ENCODE assay signal across 8 cellular contexts in the genomic region with DNA sequence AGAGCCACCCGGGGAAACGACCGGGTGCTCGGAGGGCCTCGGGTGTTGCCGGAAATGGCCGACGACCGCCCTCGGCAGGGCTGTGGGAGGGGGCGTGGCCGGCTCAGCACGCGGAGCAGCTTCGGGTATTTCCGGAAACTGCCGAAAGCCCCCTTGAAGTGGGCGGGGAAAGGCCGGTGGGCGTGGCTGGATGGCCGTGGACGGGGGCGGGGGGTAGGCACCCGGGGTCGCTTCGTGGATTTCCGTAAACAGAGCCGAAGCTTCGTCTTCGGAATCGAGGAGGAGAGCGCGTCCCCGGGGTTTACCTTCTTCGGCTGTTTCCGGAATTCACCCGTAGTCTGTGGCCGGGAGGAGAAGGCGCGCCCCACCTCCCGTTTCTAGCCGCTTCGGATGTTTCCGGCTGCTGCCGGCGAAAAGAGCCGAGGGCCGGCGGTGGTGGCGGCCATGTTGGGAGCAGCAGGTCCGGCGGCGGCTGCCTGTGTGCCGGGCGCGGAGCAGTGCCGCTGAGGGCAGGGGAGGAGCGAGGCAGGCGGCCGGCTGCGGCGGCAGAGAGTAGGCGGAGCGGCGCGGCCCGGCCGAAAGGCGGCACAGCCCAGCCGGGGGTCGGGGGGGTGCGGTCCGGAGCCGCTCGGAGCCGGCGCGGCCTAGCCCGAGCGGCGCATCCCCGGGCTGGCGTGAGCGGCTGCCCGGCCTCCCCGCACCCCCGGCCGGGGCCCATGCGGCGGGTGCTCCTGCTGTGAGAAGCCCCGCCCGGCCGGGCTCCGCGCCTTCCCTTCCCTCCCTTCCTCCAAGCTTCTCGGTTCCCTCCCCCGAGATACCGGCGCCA. TPM values are rescaled to one million over a fixed set of nuclear protein-coding genes. Genes with fewer than 3 reads are reported as not detected.
DNase-seq lines count a peak whose midpoint lies in the region; ATAC-seq, FAIRE-seq and TF ChIP-seq lines count a peak whose summit lies in the region.

Gene MARK2 (plus strand): TSS at position 429 of the 826 bp plus-strand sequence. CDS start 397 bp downstream, at position 826.

- H3K9me3 ChIP-seq in psoas muscle, result no peaks in the 10 kb centered on the region

- 0 to 1% (median 0%) methylated on average over 52 to 99 of the region's 99 CpGs for WGBS in psoas muscle, 3 donors

- H3K36me3 ChIP-seq in psoas muscle (ENCODE audit: insufficient read depth in 1 of 2, low read depth in 1 of 2), result peaks cover 0 to 25% of the 10 kb centered on the region in 2 donors

- peak; percentile 92 for DNase-seq in NCI-H187 treated with DMSO at 0.1 percent for 48 hours (lab: John Stamatoyannopoulos, UW)
- DNase-seq in anterior cingulate cortex (lab: John Stamatoyannopoulos, UW), result peak; percentile 91 to 99 (median 98)
- peak; percentile 99 for DNase-seq in left ventricle myocardium superior
- peak; percentile 98 to 99 for DNase-seq in psoas muscle
- peak; percentile 97 for DNase-seq in urothelium cell line (ENCODE audit: low spot score)

- TF ChIP-seq CTCF in psoas muscle (IDR thresholded peaks at IDR 0.05), result no peak

- intact Hi-C loops in T-helper 2 cell treated with Interferon-gamma antibody and Interleukin-4, amounts not matched to agents 100 ng/mL and 5 ng/mL, for 36 hours (cut with micrococcal nuclease), result loop anchor here (1.0 to 5.0 kb wide), 8 partner anchors 26 to 478 kb away; partner anchors contain the start of genes ATL3, OTUB1, SPINDOC and TRMT112
- intact Hi-C loops in left ventricle myocardium superior (cut with micrococcal nuclease) (no loop called here), psoas muscle (cut with DNase I) (loop anchor here (2.0 to 10.0 kb wide), 5 partner anchors 33 to 316 kb away; partner anchors contain the start of gene ZFTA (in 1 of the 2))

- ATAC-seq in GM18499 (IDR thresholded peaks at IDR 0.05; ENCODE audit: insufficient read depth, unreplicated experiment) (peak; percentile 47), HG02943 (IDR thresholded peaks at IDR 0.05; ENCODE audit: low read depth, unreplicated experiment) (peak; percentile 72), left ventricle myocardium superior (peak; percentile 92), psoas muscle (peak; percentile 91 to 94 (median 93))

- H3K4me1 ChIP-seq in psoas muscle, result peaks cover 45% of the 10 kb centered on the region

- peak within 1 kb of the TSS; percentile 92 for H3K27ac ChIP-seq in psoas muscle

- H3K4me3 ChIP-seq in psoas muscle, result peak within 1 kb of the TSS; percentile 89

- no peaks in the 10 kb centered on the region for H3K27me3 ChIP-seq in psoas muscle (ENCODE audit: insufficient read depth in 3 of 3, low read length in 2 of 3)

- FAIRE-seq in urothelium cell line (lab: Jason Lieb, UNC), result no peak

RNA-seq across cellular contexts. Expression of gene MARK2, which starts in this region (rescaled TPM):
- total RNA-seq in T-helper 2 cell treated with Interferon-gamma antibody and Interleukin-4, amounts not matched to agents 100 ng/mL and 5 ng/mL, for 36 hours, result 57.1 and 59.8 TPM in 2 replicates
- total RNA-seq in left ventricle myocardium superior, result 49.4 TPM
- 10 to 100 TPM; 21.7 to 24.9 (median 22.9) TPM for total RNA-seq in psoas muscle
- polyA plus RNA-seq in psoas muscle, result 10 to 100 TPM; 11.7 to 24.7 (median 12.7) TPM

Comparison
In these comparisons a context has a peak if more than half of its experiments do, and no peak if none do; other contexts are left out.
1. Peak in every context shown above with its lines: DNase-seq, ATAC-seq, H3K4me3 ChIP-seq and H3K27ac ChIP-seq.